In genomic region chr1:235515844-235516512, GRCh38 we compare ENCODE assay signal across 23 cellular contexts.
"Had no signal": no experiment of that assay in that cellular context is flagged by ENCODE, and none has a peak within 500 bp of the region (broad histone marks: within the 10 kb centered on the region; RNA-seq: fewer than 3 reads in every experiment).

No MANE protein-coding gene starts in this region.

- H3K27ac Mint-ChIP-seq: activated CD8-positive, alpha-beta T cell treated with anti-CD3 and anti-CD28 coated beads for 36 hours; activated naive CD8-positive, alpha-beta T cell treated with anti-CD3 and anti-CD28 coated beads, Interleukin-2, amount 10 ng/mL, durations not matched to agents 7 days and 5 days; activated T-cell treated with anti-CD3 and anti-CD28 coated beads, Interleukin-2, amount 50 U/mL, for 72 hours; T-cell had no signal

- H3K36me3 Mint-ChIP-seq: activated naive CD8-positive, alpha-beta T cell treated with anti-CD3 and anti-CD28 coated beads, Interleukin-2, amount 10 ng/mL, durations not matched to agents 7 days and 5 days; T-cell had no signal

- H3K27ac ChIP-seq: adrenal gland, SK-N-MC had no signal

- H3K4me1 Mint-ChIP-seq: activated naive CD8-positive, alpha-beta T cell treated with anti-CD3 and anti-CD28 coated beads, Interleukin-2, amount 10 ng/mL, durations not matched to agents 7 days and 5 days; T-cell had no signal

- H3K9me3 ChIP-seq: adrenal gland had no signal

- H3K36me3 ChIP-seq: adrenal gland had no signal

- H3K27me3 ChIP-seq: adrenal gland had no signal

- H3K4me1 ChIP-seq: adrenal gland had no signal

- FAIRE-seq: colon had no signal

- H3K4me3 Mint-ChIP-seq: activated CD8-positive, alpha-beta T cell treated with anti-CD3 and anti-CD28 coated beads for 36 hours; activated naive CD8-positive, alpha-beta T cell treated with anti-CD3 and anti-CD28 coated beads, Interleukin-2, amount 10 ng/mL, durations not matched to agents 7 days and 5 days; activated T-cell treated with anti-CD3 and anti-CD28 coated beads, Interleukin-2, amount 50 U/mL, for 72 hours; T-cell had no signal

- H3K9me3 Mint-ChIP-seq: activated CD8-positive, alpha-beta T cell treated with anti-CD3 and anti-CD28 coated beads for 36 hours; activated naive CD8-positive, alpha-beta T cell treated with anti-CD3 and anti-CD28 coated beads, Interleukin-2, amount 10 ng/mL, durations not matched to agents 7 days and 5 days; activated T-cell treated with anti-CD3 and anti-CD28 coated beads, Interleukin-2, amount 50 U/mL, for 72 hours; T-cell had no signal

- DNase-seq: activated CD4-positive, alpha-beta T cell treated with anti-CD3 and anti-CD28 coated beads for 4 hours; activated CD8-positive, alpha-beta memory T cell treated with anti-CD3 and anti-CD28 coated beads, Interleukin-2, amount 50 U/mL, for 4 hours; activated CD8-positive, alpha-beta T cell treated with anti-CD3 and anti-CD28 coated beads for 36 hours; activated naive CD4-positive, alpha-beta T cell treated with anti-CD3 and anti-CD28 coated beads, Interleukin-2, amount 50 U/mL, for 16 hours; activated naive CD8-positive, alpha-beta T cell treated with anti-CD3 and anti-CD28 coated beads, Interleukin-2, amount 10 ng/mL, durations not matched to agents 7 days and 5 days; activated T-cell treated with anti-CD3 and anti-CD28 coated beads, Interleukin-2, amount 50 U/mL, for 72 hours; adrenal gland; anterior cingulate cortex; cerebellar nuclear complex; Kasumi-1; NCI-H1105 treated with DMSO at 0.1 percent for 48 hours; NCI-H1436 treated with DMSO at 0.1 percent for 48 hours; NCI-H2107; NCI-H510A treated with DMSO at 0.1 percent for 48 hours; NK-92 treated with Interleukin-12 subunit alpha and Interleukin-12 subunit beta, amount 100 ng/mL, for 24 hours; OCI-M1; RPMI8226; T-cell had no signal

- ATAC-seq: activated CD4-positive, CD25-positive, alpha-beta regulatory T cell treated with anti-CD3 and anti-CD28 coated beads, Interleukin-2, amount 50 U/mL, for 24 hours; Panc1; Right ventricle myocardium inferior; T-cell had no signal

- H3K4me3 ChIP-seq: adrenal gland, SK-N-MC had no signal
